In the genomic region with DNA sequence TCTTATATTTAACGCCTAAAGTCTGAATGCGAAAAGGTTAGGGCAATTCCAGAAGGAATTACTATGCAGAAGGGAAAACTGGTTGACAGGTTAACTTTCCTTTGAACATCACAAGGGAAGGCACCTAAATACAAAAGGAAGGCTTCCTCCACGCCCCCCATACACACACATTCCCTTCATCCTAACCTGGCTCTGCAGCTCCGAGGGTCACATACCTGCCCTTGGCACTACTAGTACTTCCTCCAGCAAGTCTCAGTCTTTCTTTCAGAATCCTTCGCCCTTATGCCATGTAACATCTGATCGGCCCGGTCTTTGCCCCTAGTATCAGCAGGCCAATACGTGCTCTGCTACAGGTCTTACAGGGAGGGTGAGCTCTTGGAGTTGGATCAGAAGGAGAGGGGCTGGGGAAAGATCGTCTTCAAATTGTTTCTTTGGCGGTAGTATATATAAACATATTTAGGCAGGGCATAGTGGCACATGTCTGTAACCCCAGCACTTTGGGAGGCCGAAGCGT, we compare ENCODE assay signal across 9 cellular contexts. TPM values are rescaled to one million over a fixed set of nuclear protein-coding genes. Genes with fewer than 3 reads are reported as not detected.
DNase-seq lines count a peak whose midpoint lies in the region; TF ChIP-seq lines count a peak whose summit lies in the region.
"Had no signal": no experiment of that assay in that cellular context is flagged by ENCODE, and none has a peak within 500 bp of the region (broad histone marks: within the 10 kb centered on the region; RNA-seq: fewer than 3 reads in every experiment).

No MANE protein-coding gene starts in this region.

- WGBS in suprapubic skin, result 91% methylated on average over 12 of the region's 12 CpGs

- no peak for TF ChIP-seq POLR2A in suprapubic skin (IDR thresholded peaks at IDR 0.05)

- H3K9me3 ChIP-seq in suprapubic skin, result no peaks in the 10 kb centered on the region
- H3K9me3 ChIP-seq: left lung had no signal

- H3K4me3 ChIP-seq in suprapubic skin, result no peak overlapping the region

- no peaks in the 10 kb centered on the region for H3K27me3 Mint-ChIP-seq in activated naive CD4-positive, alpha-beta T cell treated with anti-CD3 and anti-CD28 coated beads, Interleukin-2, amount 50 U/mL, for 24 hours
- no peaks in the 10 kb centered on the region for H3K27me3 Mint-ChIP-seq in activated CD4-positive, alpha-beta memory T cell treated with anti-CD3 and anti-CD28 coated beads for 36 hours
- H3K27me3 Mint-ChIP-seq in immature natural killer cell (ENCODE audit: low read depth in 3 of 3), result peaks cover 6 to 14% (median 9%) of the 10 kb centered on the region in 3 donors

- intact Hi-C loops in activated CD4-positive, alpha-beta memory T cell treated with anti-CD3 and anti-CD28 coated beads for 36 hours (cut with micrococcal nuclease), result loop anchor here (2.0 to 5.0 kb wide), 6 partner anchors 40 to 410 kb away; a partner anchor contains a TSS

- peak overlapping the region; percentile 92 for H3K4me3 Mint-ChIP-seq in activated naive CD4-positive, alpha-beta T cell treated with anti-CD3 and anti-CD28 coated beads, Interleukin-2, amount 50 U/mL, for 24 hours
- H3K4me3 Mint-ChIP-seq in activated CD4-positive, alpha-beta memory T cell treated with anti-CD3 and anti-CD28 coated beads for 36 hours, result peak overlapping the region; percentile 90
- peak overlapping the region in 4 of 5 donors; percentile 34 to 94 (median 89) for H3K4me3 Mint-ChIP-seq in immature natural killer cell

- TF ChIP-seq EP300 in suprapubic skin (IDR thresholded peaks at IDR 0.05), result no peak

- CTCF ChIA-PET in activated CD4-positive, alpha-beta memory T cell treated with anti-CD3 and anti-CD28 coated beads for 36 hours (lab: Charles Lee), result interaction anchor here (1.0 kb wide), 1 partner anchor 68 kb away, joined by 6 read pairs; no protein-coding TSS in a partner anchor

- DNase-seq in activated naive CD4-positive, alpha-beta T cell treated with Interleukin-2 at 50 U/mL for 16 hours, result no peak
- DNase-seq in activated CD4-positive, alpha-beta memory T cell treated with anti-CD3 and anti-CD28 coated beads for 36 hours, result no peak
- DNase-seq in immature natural killer cell (no peak), NCI-H1092 treated with DMSO at 0.1 percent for 48 hours (lab: John Stamatoyannopoulos, UW) (no peak), suprapubic skin (ENCODE audit: low spot score in 2 of 2) (no peak)
- no peak for DNase-seq in stimulated activated CD4-positive, alpha-beta T cell treated with anti-CD3 and anti-CD28 coated beads, Interleukin-4, amount 100 ng/mL, for 1 hour
- DNase-seq: left lung had no signal

- peak overlapping the region; percentile 88 for H3K27ac Mint-ChIP-seq in activated naive CD4-positive, alpha-beta T cell treated with anti-CD3 and anti-CD28 coated beads, Interleukin-2, amount 50 U/mL, for 24 hours
- H3K27ac Mint-ChIP-seq in activated CD4-positive, alpha-beta memory T cell treated with anti-CD3 and anti-CD28 coated beads for 36 hours, result peak overlapping the region; percentile 4
- peak overlapping the region; percentile 88 to 99 (median 96) for H3K27ac Mint-ChIP-seq in immature natural killer cell

- H3K27me3 ChIP-seq in suprapubic skin, result no peaks in the 10 kb centered on the region
- H3K27me3 ChIP-seq: left lung had no signal

- no peaks in the 10 kb centered on the region for H3K9me3 Mint-ChIP-seq in activated naive CD4-positive, alpha-beta T cell treated with anti-CD3 and anti-CD28 coated beads, Interleukin-2, amount 50 U/mL, for 24 hours
- no peaks in the 10 kb centered on the region for H3K9me3 Mint-ChIP-seq in activated CD4-positive, alpha-beta memory T cell treated with anti-CD3 and anti-CD28 coated beads for 36 hours
- no peaks in the 10 kb centered on the region for H3K9me3 Mint-ChIP-seq in immature natural killer cell

- POLR2A ChIA-PET in activated CD4-positive, alpha-beta memory T cell treated with anti-CD3 and anti-CD28 coated beads for 36 hours (lab: Charles Lee), result interaction anchor here (2.0 kb wide), 1 partner anchor 68 kb away, joined by 9 read pairs; no protein-coding TSS in a partner anchor

- no peaks in the 10 kb centered on the region for H3K36me3 Mint-ChIP-seq in activated naive CD4-positive, alpha-beta T cell treated with anti-CD3 and anti-CD28 coated beads, Interleukin-2, amount 50 U/mL, for 24 hours
- peaks cover 4% of the 10 kb centered on the region for H3K36me3 Mint-ChIP-seq in activated CD4-positive, alpha-beta memory T cell treated with anti-CD3 and anti-CD28 coated beads for 36 hours
- H3K36me3 Mint-ChIP-seq in immature natural killer cell, result no peaks in the 10 kb centered on the region

- H3K4me1 ChIP-seq in suprapubic skin, result peaks cover 26% of the 10 kb centered on the region

- H3K27ac ChIP-seq in temporal lobe (ENCODE audit: low read depth, low read length), result peak overlapping the region; percentile 75
- H3K27ac ChIP-seq in suprapubic skin, result no peak overlapping the region

- peaks cover 32% of the 10 kb centered on the region for H3K4me1 Mint-ChIP-seq in activated naive CD4-positive, alpha-beta T cell treated with anti-CD3 and anti-CD28 coated beads, Interleukin-2, amount 50 U/mL, for 24 hours
- peaks cover 26% of the 10 kb centered on the region for H3K4me1 Mint-ChIP-seq in activated CD4-positive, alpha-beta memory T cell treated with anti-CD3 and anti-CD28 coated beads for 36 hours (ENCODE audit: low read depth)
- peaks cover 37 to 42% of the 10 kb centered on the region in 2 donors for H3K4me1 Mint-ChIP-seq in immature natural killer cell

- H3K36me3 ChIP-seq in suprapubic skin, result no peaks in the 10 kb centered on the region
- H3K36me3 ChIP-seq: left lung had no signal

- TF ChIP-seq CTCF in suprapubic skin (IDR thresholded peaks at IDR 0.05), result no peak

RNA-seq across cellular contexts. Expression of a gene that starts 1.6 kb away (rescaled TPM):
- 100 to 1,000 TPM; 103 to 108 TPM for total RNA-seq in activated CD4-positive, alpha-beta memory T cell treated with anti-CD3 and anti-CD28 coated beads for 36 hours
- 10 to 100 TPM; 23.3 to 54.5 (median 52.5) TPM for polyA plus RNA-seq in immature natural killer cell
- total RNA-seq in temporal lobe, result 270 TPM
- 100 to 1,000 TPM in 3 of 4 donors, 10 to 100 TPM in 1; 89.7 to 273 (median 143) TPM for total RNA-seq in suprapubic skin

RNA-seq across cellular contexts. Expression of a gene that starts 44.2 kb away (rescaled TPM):
- 1 to 10 TPM; 1.2 to 1.3 TPM for total RNA-seq in activated CD4-positive, alpha-beta memory T cell treated with anti-CD3 and anti-CD28 coated beads for 36 hours
- polyA plus RNA-seq in immature natural killer cell, result under 1 TPM in 2 of 3 donors, not detected in 1; 0.35 to 0.84 TPM
- total RNA-seq in temporal lobe (7.6 TPM), suprapubic skin (1 to 10 TPM in 3 of 4 donors, under 1 TPM in 1; 0.93 to 4.8 (median 2.7) TPM)

Comparison
In these comparisons a context has a peak if more than half of its experiments do, and no peak if none do; other contexts are left out.
1. H3K27ac Mint-ChIP-seq: peak in every context shown above with its lines; median percentile 96 in immature natural killer cell; 88 in activated naive CD4-positive, alpha-beta T cell treated with anti-CD3 and anti-CD28 coated beads, Interleukin-2, amount 50 U/mL, for 24 hours; 4 in activated CD4-positive, alpha-beta memory T cell treated with anti-CD3 and anti-CD28 coated beads for 36 hours.